Comparison of ENCODE assay signal across 37 cellular contexts in genomic region chr16:10231563-10231962, GRCh38. TPM values are rescaled to one million over a fixed set of nuclear protein-coding genes. Genes with fewer than 3 reads are reported as not detected.
"Had no signal": no experiment of that assay in that cellular context is flagged by ENCODE, and none has a peak within 500 bp of the region (broad histone marks: within the 10 kb centered on the region; RNA-seq: fewer than 3 reads in every experiment).

No MANE protein-coding gene starts in this region.

- H3K4me3 ChIP-seq: MG63 had no signal

- DNase-seq: Karpas-422, Kasumi-1, MG63, MM.1S, MV-4-11, NCI-H1048, NCI-H1092, NCI-H1092 treated with DMSO at 0.1 percent for 48 hours, NCI-H1105, NCI-H1105 treated with DMSO at 0.1 percent for 48 hours, NCI-H1417, NCI-H1417 treated with DMSO at 0.1 percent for 48 hours, NCI-H1436, NCI-H1436 treated with DMSO at 0.1 percent for 48 hours, NCI-H146, NCI-H1694, NCI-H1694 treated with DMSO at 0.1 percent for 48 hours, NCI-H187, NCI-H187 treated with DMSO at 0.1 percent for 48 hours, NCI-H1930, NCI-H2029, NCI-H2029 treated with DMSO at 0.1 percent for 48 hours, NCI-H2081, NCI-H2081 treated with DMSO at 0.1 percent for 48 hours, NCI-H2107, NCI-H2171, NCI-H2171 treated with DMSO at 0.1 percent for 48 hours, NCI-H2227 treated with DMSO at 0.1 percent for 48 hours, NCI-H226, NCI-H345, NCI-H446, NCI-H446 treated with DMSO at 0.1 percent for 48 hours, NCI-H510A, NCI-H510A treated with DMSO at 0.1 percent for 48 hours had no signal

- H3K9me3 ChIP-seq: MG63 had no signal

- H3K36me3 ChIP-seq: MG63 had no signal

RNA-seq across cellular contexts. Expression of gene GRIN2A, which starts 49.3 kb away (rescaled TPM):
- total RNA-seq: LHCN-M2, MCF 10A, NCI-H460 had no signal
